Comparison of ENCODE assay signal across 8 cellular contexts in the genomic region with DNA sequence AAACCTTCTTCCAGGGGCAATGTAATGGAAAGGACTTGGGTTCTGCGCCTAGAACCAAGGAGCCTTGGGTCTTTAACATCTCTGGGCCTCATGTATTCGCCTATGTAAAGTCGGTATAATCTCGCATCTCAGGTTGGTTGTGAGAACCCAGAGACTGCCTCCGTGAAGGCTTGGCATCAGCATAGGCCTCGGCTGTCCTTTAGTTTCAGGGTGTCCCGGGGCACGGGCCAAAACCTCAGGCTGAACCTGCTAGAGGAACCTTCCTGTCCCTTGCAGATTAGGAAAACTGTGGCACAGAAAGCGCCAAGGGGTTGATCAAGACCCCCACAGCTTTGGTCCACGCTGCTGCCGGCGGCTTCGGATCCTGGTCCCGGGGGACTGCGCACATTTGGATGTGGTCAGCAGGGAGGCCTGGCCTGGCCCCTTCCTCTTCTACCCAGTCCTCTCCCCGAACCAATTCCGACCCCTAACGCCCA. TPM values are rescaled to one million over a fixed set of nuclear protein-coding genes. Genes with fewer than 3 reads are reported as not detected.
DNase-seq lines count a peak whose midpoint lies in the region; ATAC-seq and TF ChIP-seq lines count a peak whose summit lies in the region.

No MANE protein-coding gene starts in this region.

- H3K36me3 Mint-ChIP-seq in nephron (ENCODE audit: low read depth): peaks cover 11% of the 10 kb centered on the region

- H2AFZ ChIP-seq in Loucy (ENCODE audit: low read length): peak overlapping the region; percentile 80

- H3K79me2 ChIP-seq in Loucy (ENCODE audit: insufficient read depth, low read length): peaks cover 38% of the 10 kb centered on the region

- no peaks in the 10 kb centered on the region for H3K9me3 Mint-ChIP-seq in nephron

- H4K20me1 ChIP-seq in Loucy (ENCODE audit: insufficient read depth, low read length, poor library complexity, severe bottlenecking): no peaks in the 10 kb centered on the region

- peaks cover 5% of the 10 kb centered on the region; the same call in 1 of the 2 replicates for H3F3A ChIP-seq in Loucy (ENCODE audit: low read depth)

- peaks cover 27% of the 10 kb centered on the region for H3K4me1 ChIP-seq in Loucy (ENCODE audit: insufficient read depth, low read length, poor library complexity, severe bottlenecking)
- peaks cover 4% of the 10 kb centered on the region for H3K4me1 ChIP-seq in foreskin keratinocyte

- H3K27me3 ChIP-seq in Loucy (ENCODE audit: insufficient read depth, low read length, poor library complexity, severe bottlenecking) (no peaks in the 10 kb centered on the region), dorsolateral prefrontal cortex (no peaks in the 10 kb centered on the region), foreskin keratinocyte (no peaks in the 10 kb centered on the region)

- H3K4me3 Mint-ChIP-seq in nephron: peak overlapping the region; percentile 99 to 100 (median 100)

- TF ChIP-seq CTCF in AG10803 (conservative IDR thresholded peaks at IDR 0.05; ENCODE audit: low read length) (no peak), Loucy (conservative IDR thresholded peaks at IDR 0.05; ENCODE audit: low read length) (no peak), dorsolateral prefrontal cortex (IDR thresholded peaks at IDR 0.05 in 54 of 56, conservative IDR thresholded peaks at IDR 0.05 in 2 of 56; ENCODE audit: low read depth in 1 of 56, partially characterized antibody in 56 of 56) (no peak), nephron (IDR thresholded peaks at IDR 0.05; ENCODE audit: unreplicated experiment in 3 of 3) (no peak), foreskin keratinocyte (conservative IDR thresholded peaks at IDR 0.05) (no peak)

- peak overlapping the region; percentile 47 for H3K9ac ChIP-seq in Loucy (ENCODE audit: low read depth, low read length, poor library complexity, severe bottlenecking)

- no peak for ATAC-seq in foreskin keratinocyte

- H3K4me1 Mint-ChIP-seq in nephron: peaks cover 40% of the 10 kb centered on the region

- H3K27ac Mint-ChIP-seq in nephron: peak overlapping the region; percentile 98 to 99 (median 98)

- H3K9me2 ChIP-seq in Loucy (replicated peaks; ENCODE audit: low read depth, low read length): no peaks in the 10 kb centered on the region

- DNase-seq in AG10803 (ENCODE audit: low read depth) (no peak), dorsolateral prefrontal cortex (peak in 1 of 10 donors; percentile 4), dedifferentiated amniotic fluid mesenchymal stem cell (ENCODE audit: extremely low spot score) (no peak), foreskin keratinocyte (no peak), ACHN (no peak), AG20443 (ENCODE audit: low spot score) (no peak)

- peaks cover 3% of the 10 kb centered on the region for H3K27me3 Mint-ChIP-seq in nephron (ENCODE audit: low read depth)

- H3K9me3 ChIP-seq in Loucy (ENCODE audit: insufficient read depth, low read depth, low read length): no peaks in the 10 kb centered on the region

- in situ Hi-C loops in ACHN (cut with HindIII; ENCODE audit: low pct_ligation_motif_present, low pct_unique_long_range_greater_than_20kb, low sequenced_read_pairs): no loop called here

- H3K27ac ChIP-seq in dorsolateral prefrontal cortex (peak overlapping the region; percentile 45 to 97 (median 90)), foreskin keratinocyte (no peak overlapping the region)

- peak overlapping the region; percentile 73 for H3K4me2 ChIP-seq in Loucy (ENCODE audit: low read depth, low read length, poor library complexity, severe bottlenecking)

- H3K36me3 ChIP-seq in Loucy (ENCODE audit: insufficient read depth, low read length): no peaks in the 10 kb centered on the region

- intact Hi-C loops in dorsolateral prefrontal cortex (cut with DNase I): loop anchor here (2.0 to 5.0 kb wide), 4 partner anchors 48 to 77 kb away; a partner anchor contains a TSS

- H3K4me3 ChIP-seq in AG10803 (ENCODE audit: low read length): peak overlapping the region; percentile 76
- H3K4me3 ChIP-seq in Loucy (ENCODE audit: low read length, poor library complexity, severe bottlenecking): peak overlapping the region; percentile 90
- peak overlapping the region; percentile 43 to 100 (median 97) for H3K4me3 ChIP-seq in dorsolateral prefrontal cortex

RNA-seq across cellular contexts. Expression of a gene that starts 0.8 kb away (rescaled TPM):
- total RNA-seq in dorsolateral prefrontal cortex: 10 to 100 TPM; 19.1 to 43.4 (median 33.0) TPM
- 15.7 and 18.1 TPM in 2 replicates for total RNA-seq in foreskin keratinocyte
- polyA plus RNA-seq in foreskin keratinocyte: 9.7 and 11.2 TPM in 2 replicates

RNA-seq across cellular contexts. Expression of a gene that starts 41.8 kb away (rescaled TPM):
- 10 to 100 TPM in 75 of 120 experiments, 1 to 10 TPM in 45; 4.8 to 23.7 (median 10.6) TPM for total RNA-seq in dorsolateral prefrontal cortex
- 9.0 and 12.1 TPM in 2 replicates for total RNA-seq in foreskin keratinocyte
- 7.9 and 9.6 TPM in 2 replicates for polyA plus RNA-seq in foreskin keratinocyte

RNA-seq across cellular contexts. Expression of a gene that starts 50.7 kb away (rescaled TPM):
- total RNA-seq in dorsolateral prefrontal cortex (10 to 100 TPM in 84 of 120 experiments, 1 to 10 TPM in 36; 5.6 to 19.5 (median 11.5) TPM), foreskin keratinocyte (14.7 and 19.3 TPM in 2 replicates)
- polyA plus RNA-seq in foreskin keratinocyte: 21.5 and 26.6 TPM in 2 replicates

RNA-seq across cellular contexts. Expression of a gene that starts 50.8 kb away (rescaled TPM):
- total RNA-seq in dorsolateral prefrontal cortex: 10 to 100 TPM in 61 of 120 experiments, 1 to 10 TPM in 59; 3.8 to 25.4 (median 10.2) TPM
- total RNA-seq in foreskin keratinocyte: 3.6 and 3.8 TPM in 2 replicates
- 2.6 and 2.8 TPM in 2 replicates for polyA plus RNA-seq in foreskin keratinocyte

RNA-seq across cellular contexts. Expression of a gene that starts 55.6 kb away (rescaled TPM):
- 100 to 1,000 TPM in 95 of 120 experiments, 10 to 100 TPM in 25; 73.3 to 206 (median 120) TPM for total RNA-seq in dorsolateral prefrontal cortex
- total RNA-seq in foreskin keratinocyte: 2.6 and 4.7 TPM in 2 replicates
- polyA plus RNA-seq in foreskin keratinocyte: 3.3 and 6.0 TPM in 2 replicates
